1 cellular context compared by ENCODE assay signal in the genomic region with DNA sequence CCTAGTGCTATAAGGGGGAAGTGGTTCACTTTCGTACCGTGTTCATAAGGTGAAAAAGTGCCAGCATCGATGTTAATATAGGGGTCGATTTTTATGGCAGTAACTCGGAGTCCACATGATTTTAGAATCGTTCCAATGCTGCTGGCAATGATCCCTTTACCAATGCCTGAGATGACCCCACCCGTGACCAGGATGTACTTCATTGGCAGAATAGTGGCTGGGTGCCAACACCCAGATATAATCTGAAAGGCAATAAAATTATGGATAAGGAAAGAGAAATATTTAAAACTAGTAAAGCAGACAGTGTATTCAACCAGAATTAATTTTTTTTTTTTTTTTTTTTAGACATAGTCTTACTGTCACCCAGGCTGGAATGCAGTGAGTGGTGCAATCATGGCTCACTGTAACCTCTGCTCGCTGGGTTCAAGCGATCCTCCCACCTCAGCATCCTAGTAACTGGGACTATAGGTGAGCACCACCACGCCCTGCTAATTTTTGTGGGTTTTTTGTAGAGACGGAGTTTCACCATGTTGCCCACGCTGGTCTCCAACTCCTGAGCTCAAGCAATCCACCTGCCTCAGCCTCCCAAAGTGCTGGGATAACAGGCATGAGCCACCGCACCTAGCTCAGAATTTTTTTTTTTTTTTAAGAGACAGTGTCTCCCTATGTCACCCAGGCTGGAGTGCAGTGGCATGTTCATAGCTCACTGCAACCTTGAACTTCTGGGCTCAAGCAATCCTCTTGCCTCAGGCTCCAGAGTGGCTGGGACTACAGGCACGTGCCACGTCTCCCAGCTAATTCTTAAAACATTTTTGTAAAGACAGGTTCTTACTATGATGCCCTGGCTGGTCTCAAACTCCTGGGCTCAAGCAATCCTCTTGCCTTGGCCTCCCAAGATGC.
TF ChIP-seq lines count a peak whose summit lies in the region.

No MANE protein-coding gene starts in this region.

TF ChIP-seq in HepG2, 621 proteins besides CTCF, POLR2A, EP300 and RAD21:
- TF ChIP-seq ZFAT (CRISPR knock-in tag; conservative IDR thresholded peaks at IDR 0.05) (no peak), MAFK (conservative IDR thresholded peaks at IDR 0.05 in 1 of 2, IDR thresholded peaks at IDR 0.05 in 1 of 2; ENCODE audit: low read length in 2 of 2) (no peak), BHLHE40 (IDR thresholded peaks at IDR 0.05; ENCODE audit: low read length) (peak; percentile 53), PRMT3 (CRISPR knock-in tag; IDR thresholded peaks at IDR 0.05; ENCODE audit: borderline replicate concordance, low read depth) (no peak), PAF1 (CRISPR knock-in tag; IDR thresholded peaks at IDR 0.05) (no peak), ZNF530 (CRISPR knock-in tag; IDR thresholded peaks at IDR 0.05; ENCODE audit: low read depth) (no peak), SNRNP70 (IDR thresholded peaks at IDR 0.05; ENCODE audit: low read depth, low read length) (no peak), ZBTB20 (CRISPR knock-in tag; IDR thresholded peaks at IDR 0.05; ENCODE audit: borderline replicate concordance, low read depth) (no peak), ZNF362 (CRISPR knock-in tag; IDR thresholded peaks at IDR 0.05; ENCODE audit: borderline replicate concordance) (no peak; the same call in 1 of the 2 replicates), TFAP4 (IDR thresholded peaks at IDR 0.05; ENCODE audit: borderline replicate concordance, low read depth) (no peak), POGK (CRISPR knock-in tag; conservative IDR thresholded peaks at IDR 0.05) (no peak), ZFP90 (CRISPR knock-in tag; IDR thresholded peaks at IDR 0.05; ENCODE audit: borderline replicate concordance) (peak; percentile 95), CENPT (CRISPR knock-in tag; IDR thresholded peaks at IDR 0.05; ENCODE audit: low read depth) (no peak), POLR2AphosphoS2 (IDR thresholded peaks at IDR 0.05; ENCODE audit: low read depth, low read length) (no peak)
- TF ChIP-seq, protein P1, sequence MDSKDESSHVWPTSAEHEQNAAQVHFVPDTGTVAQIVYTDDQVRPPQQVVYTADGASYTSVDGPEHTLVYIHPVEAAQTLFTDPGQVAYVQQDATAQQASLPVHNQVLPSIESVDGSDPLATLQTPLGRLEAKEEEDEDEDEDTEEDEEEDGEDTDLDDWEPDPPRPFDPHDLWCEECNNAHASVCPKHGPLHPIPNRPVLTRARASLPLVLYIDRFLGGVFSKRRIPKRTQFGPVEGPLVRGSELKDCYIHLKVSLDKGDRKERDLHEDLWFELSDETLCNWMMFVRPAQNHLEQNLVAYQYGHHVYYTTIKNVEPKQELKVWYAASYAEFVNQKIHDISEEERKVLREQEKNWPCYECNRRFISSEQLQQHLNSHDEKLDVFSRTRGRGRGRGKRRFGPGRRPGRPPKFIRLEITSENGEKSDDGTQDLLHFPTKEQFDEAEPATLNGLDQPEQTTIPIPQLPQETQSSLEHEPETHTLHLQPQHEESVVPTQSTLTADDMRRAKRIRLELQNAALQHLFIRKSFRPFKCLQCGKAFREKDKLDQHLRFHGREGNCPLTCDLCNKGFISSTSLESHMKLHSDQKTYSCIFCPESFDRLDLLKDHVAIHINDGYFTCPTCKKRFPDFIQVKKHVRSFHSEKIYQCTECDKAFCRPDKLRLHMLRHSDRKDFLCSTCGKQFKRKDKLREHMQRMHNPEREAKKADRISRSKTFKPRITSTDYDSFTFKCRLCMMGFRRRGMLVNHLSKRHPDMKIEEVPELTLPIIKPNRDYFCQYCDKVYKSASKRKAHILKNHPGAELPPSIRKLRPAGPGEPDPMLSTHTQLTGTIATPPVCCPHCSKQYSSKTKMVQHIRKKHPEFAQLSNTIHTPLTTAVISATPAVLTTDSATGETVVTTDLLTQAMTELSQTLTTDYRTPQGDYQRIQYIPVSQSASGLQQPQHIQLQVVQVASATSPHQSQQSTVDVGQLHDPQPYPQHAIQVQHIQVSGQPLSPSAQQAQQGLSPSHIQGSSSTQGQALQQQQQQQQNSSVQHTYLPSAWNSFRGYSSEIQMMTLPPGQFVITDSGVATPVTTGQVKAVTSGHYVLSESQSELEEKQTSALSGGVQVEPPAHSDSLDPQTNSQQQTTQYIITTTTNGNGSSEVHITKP (CRISPR knock-in tag; IDR thresholded peaks at IDR 0.05; ENCODE audit: low read depth) = no peak
- TF ChIP-seq, protein P2, sequence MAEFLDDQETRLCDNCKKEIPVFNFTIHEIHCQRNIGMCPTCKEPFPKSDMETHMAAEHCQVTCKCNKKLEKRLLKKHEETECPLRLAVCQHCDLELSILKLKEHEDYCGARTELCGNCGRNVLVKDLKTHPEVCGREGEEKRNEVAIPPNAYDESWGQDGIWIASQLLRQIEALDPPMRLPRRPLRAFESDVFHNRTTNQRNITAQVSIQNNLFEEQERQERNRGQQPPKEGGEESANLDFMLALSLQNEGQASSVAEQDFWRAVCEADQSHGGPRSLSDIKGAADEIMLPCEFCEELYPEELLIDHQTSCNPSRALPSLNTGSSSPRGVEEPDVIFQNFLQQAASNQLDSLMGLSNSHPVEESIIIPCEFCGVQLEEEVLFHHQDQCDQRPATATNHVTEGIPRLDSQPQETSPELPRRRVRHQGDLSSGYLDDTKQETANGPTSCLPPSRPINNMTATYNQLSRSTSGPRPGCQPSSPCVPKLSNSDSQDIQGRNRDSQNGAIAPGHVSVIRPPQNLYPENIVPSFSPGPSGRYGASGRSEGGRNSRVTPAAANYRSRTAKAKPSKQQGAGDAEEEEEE (CRISPR knock-in tag; IDR thresholded peaks at IDR 0.05; ENCODE audit: borderline replicate concordance) = no peak
- TF ChIP-seq, protein P3, sequence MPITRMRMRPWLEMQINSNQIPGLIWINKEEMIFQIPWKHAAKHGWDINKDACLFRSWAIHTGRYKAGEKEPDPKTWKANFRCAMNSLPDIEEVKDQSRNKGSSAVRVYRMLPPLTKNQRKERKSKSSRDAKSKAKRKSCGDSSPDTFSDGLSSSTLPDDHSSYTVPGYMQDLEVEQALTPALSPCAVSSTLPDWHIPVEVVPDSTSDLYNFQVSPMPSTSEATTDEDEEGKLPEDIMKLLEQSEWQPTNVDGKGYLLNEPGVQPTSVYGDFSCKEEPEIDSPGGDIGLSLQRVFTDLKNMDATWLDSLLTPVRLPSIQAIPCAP (CRISPR knock-in tag; IDR thresholded peaks at IDR 0.05; ENCODE audit: low read depth) = no peak
TF ChIP-seq in HepG2: peak in this region for 2.
